Comparison of ENCODE assay signal across 7 cellular contexts in genomic region chr6:69819138-69819537, GRCh38. TPM values are rescaled to one million over a fixed set of nuclear protein-coding genes. Genes with fewer than 3 reads are reported as not detected.
"Had no signal": no experiment of that assay in that cellular context is flagged by ENCODE, and none has a peak within 500 bp of the region (broad histone marks: within the 10 kb centered on the region; RNA-seq: fewer than 3 reads in every experiment).

No MANE protein-coding gene starts in this region.

- H3K27ac ChIP-seq: HL-60 had no signal

- H3K27me3 Mint-ChIP-seq: IgD-negative memory B cell had no signal

- DNase-seq: IMR-90, KBM-7, KG1 had no signal

- H3K9me3 Mint-ChIP-seq: IgD-negative memory B cell had no signal

- H3K4me3 Mint-ChIP-seq: IgD-negative memory B cell had no signal

- H3K36me3 Mint-ChIP-seq: IgD-negative memory B cell had no signal

- H3K4me3 ChIP-seq: K562 had no signal

RNA-seq across cellular contexts. Expression of gene COL19A1, which starts 47.2 kb away (rescaled TPM):
- polyA plus RNA-seq: HepG2, IMR-90, K562 had no signal
